Comparison of ENCODE assay signal across 10 cellular contexts in genomic region chr13:41648314-41648935, GRCh38.
DNase-seq lines count a peak whose midpoint lies in the region; ATAC-seq and TF ChIP-seq lines count a peak whose summit lies in the region.
"Had no signal": no experiment of that assay in that cellular context is flagged by ENCODE, and none has a peak within 500 bp of the region (broad histone marks: within the 10 kb centered on the region; RNA-seq: fewer than 3 reads in every experiment).

No MANE protein-coding gene starts in this region.

- H3K27ac Mint-ChIP-seq in progenitor cell of endocrine pancreas (peak overlapping the region; percentile 94), WTC11 (no peak overlapping the region)
- H3K27ac Mint-ChIP-seq in activated naive CD4-positive, alpha-beta T cell treated with anti-CD3 and anti-CD28 coated beads, Interleukin-2, amount 50 U/mL, for 72 hours: no peak overlapping the region
- H3K27ac Mint-ChIP-seq: stimulated activated effector memory CD8-positive, alpha-beta T cell treated with anti-CD3 and anti-CD28 coated beads, Interleukin-12 subunit alpha, Interleukin-12 subunit beta, amount 100 ng/mL, for 72 hours had no signal

- POLR2A ChIA-PET in PC-3 (lab: Charles Lee; ENCODE audit: unreplicated experiment) (interaction anchor here (0.6 to 0.7 kb wide), 3 partner anchors 84 to 1892 kb away, joined by 3 to 4 read pairs (median 4); no protein-coding TSS in a partner anchor), WTC11 (lab: Charles Lee) (no interaction called here)

- TF ChIP-seq CTCF in PC-3 (conservative IDR thresholded peaks at IDR 0.05; ENCODE audit: low read depth, low read length): no peak
- no peak for TF ChIP-seq CTCF in progenitor cell of endocrine pancreas (IDR thresholded peaks at IDR 0.05; ENCODE audit: unreplicated experiment)
- TF ChIP-seq CTCF in WTC11 (IDR thresholded peaks at IDR 0.05): no peak

- H3K79me2 ChIP-seq in PC-3 (ENCODE audit: low read length): no peaks in the 10 kb centered on the region

- H3K36me3 ChIP-seq in PC-3 (ENCODE audit: low read depth, low read length): no peaks in the 10 kb centered on the region

- H3K4me1 Mint-ChIP-seq in progenitor cell of endocrine pancreas (ENCODE audit: low read depth) (peaks cover 34% of the 10 kb centered on the region), WTC11 (peaks cover 14% of the 10 kb centered on the region)
- H3K4me1 Mint-ChIP-seq: stimulated activated effector memory CD8-positive, alpha-beta T cell treated with anti-CD3 and anti-CD28 coated beads, Interleukin-12 subunit alpha, Interleukin-12 subunit beta, amount 100 ng/mL, for 72 hours had no signal

- peak overlapping the region; percentile 65 for H3K4me2 ChIP-seq in PC-3 (ENCODE audit: low read length)

- 0 out of 2 replicates have a peak overlapping the region, but pooled peaks have one; percentile 11 for H3K4me3 ChIP-seq in PC-3 (ENCODE audit: low read length)

- in situ Hi-C loops in KBM-7 (cut with MboI; ENCODE audit: low pct_unique_long_range_greater_than_20kb, low sequenced_read_pairs): no loop called here

- no peaks in the 10 kb centered on the region for H3K9me3 Mint-ChIP-seq in progenitor cell of endocrine pancreas (ENCODE audit: low read depth)
- no peaks in the 10 kb centered on the region for H3K9me3 Mint-ChIP-seq in activated naive CD4-positive, alpha-beta T cell treated with anti-CD3 and anti-CD28 coated beads, Interleukin-2, amount 50 U/mL, for 72 hours
- H3K9me3 Mint-ChIP-seq in WTC11: no peaks in the 10 kb centered on the region
- H3K9me3 Mint-ChIP-seq: stimulated activated effector memory CD8-positive, alpha-beta T cell treated with anti-CD3 and anti-CD28 coated beads, Interleukin-12 subunit alpha, Interleukin-12 subunit beta, amount 100 ng/mL, for 72 hours had no signal

- H3K27ac ChIP-seq in PC-3 (ENCODE audit: low read length) (peak overlapping the region; percentile 68), epithelial cell of prostate (peak overlapping the region; percentile 66)

- CTCF ChIA-PET in PC-3 (lab: Charles Lee): interaction anchor here (0.5 to 2.7 kb wide), 4 partner anchors 60 to 269 kb away, joined by 3 to 8 read pairs (median 5); no protein-coding TSS in a partner anchor
- CTCF ChIA-PET in WTC11 (lab: Charles Lee): interaction anchor here (1.8 kb wide), 1 partner anchor 190 kb away, joined by 4 read pairs; no protein-coding TSS in a partner anchor

- H3K27me3 ChIP-seq in PC-3 (ENCODE audit: low read length): no peaks in the 10 kb centered on the region

- intact Hi-C loops in PC-3 (cut with micrococcal nuclease): loop anchor here (1.0 to 5.0 kb wide), 3 partner anchors 36 to 237 kb away; no protein-coding TSS in a partner anchor

- BruUV-seq in PC-3 (replicated peaks; lab: Mats Ljungman, UMichigan): TSS peak; percentile 61

- no peaks in the 10 kb centered on the region for H3K9me2 ChIP-seq in PC-3 (replicated peaks; ENCODE audit: low read length)

- H3K9ac ChIP-seq in PC-3 (ENCODE audit: low read length): no peak overlapping the region

- H3F3A ChIP-seq in PC-3 (ENCODE audit: low read length, unreplicated experiment): no peaks in the 10 kb centered on the region

- H3K4me1 ChIP-seq in PC-3 (ENCODE audit: insufficient read depth, low read length): peaks cover 44% of the 10 kb centered on the region

- DNase-seq in DMS53 treated with DMSO at 0.1 percent for 48 hours (lab: John Stamatoyannopoulos, UW; ENCODE audit: unreplicated experiment) (peak; percentile 6), PC-3 (peak; percentile 85), epithelial cell of prostate (ENCODE audit: low read depth, low spot score) (peak; percentile 58), progenitor cell of endocrine pancreas (ENCODE audit: low spot score, unreplicated experiment) (no peak), KBM-7 (no peak), WTC11 (ENCODE audit: low spot score) (no peak)
- no peak for DNase-seq in activated naive CD4-positive, alpha-beta T cell treated with anti-CD3 and anti-CD28 coated beads, Interleukin-2, amount 50 U/mL, for 72 hours (ENCODE audit: low spot score in 2 of 2)
- DNase-seq: hypothalamus had no signal

- H3K36me3 Mint-ChIP-seq in progenitor cell of endocrine pancreas (ENCODE audit: insufficient read depth) (no peaks in the 10 kb centered on the region), WTC11 (no peaks in the 10 kb centered on the region)
- no peaks in the 10 kb centered on the region for H3K36me3 Mint-ChIP-seq in activated naive CD4-positive, alpha-beta T cell treated with anti-CD3 and anti-CD28 coated beads, Interleukin-2, amount 50 U/mL, for 72 hours
- H3K36me3 Mint-ChIP-seq: stimulated activated effector memory CD8-positive, alpha-beta T cell treated with anti-CD3 and anti-CD28 coated beads, Interleukin-12 subunit alpha, Interleukin-12 subunit beta, amount 100 ng/mL, for 72 hours had no signal

- no peaks in the 10 kb centered on the region for H4K20me1 ChIP-seq in PC-3 (ENCODE audit: low read length)

- ATAC-seq in PC-3 (peak; percentile 94), GM21526 (IDR thresholded peaks at IDR 0.05; ENCODE audit: low FRiP score, unreplicated experiment) (no peak), WTC11 (no peak)
- ATAC-seq in activated naive CD4-positive, alpha-beta T cell treated with anti-CD3 and anti-CD28 coated beads, Interleukin-2, amount 50 U/mL, for 72 hours: no peak
- ATAC-seq: stimulated activated effector memory CD8-positive, alpha-beta T cell treated with anti-CD3 and anti-CD28 coated beads, Interleukin-12 subunit alpha, Interleukin-12 subunit beta, amount 100 ng/mL, for 72 hours had no signal

- no peaks in the 10 kb centered on the region for H3K9me3 ChIP-seq in PC-3 (ENCODE audit: low read length)

- H3K27me3 Mint-ChIP-seq in progenitor cell of endocrine pancreas (no peaks in the 10 kb centered on the region), WTC11 (ENCODE audit: low read depth) (no peaks in the 10 kb centered on the region)

- no peak overlapping the region for H2AFZ ChIP-seq in PC-3 (ENCODE audit: low read length)

- H3K4me3 Mint-ChIP-seq in progenitor cell of endocrine pancreas (ENCODE audit: low read depth) (no peak overlapping the region), WTC11 (no peak overlapping the region)
- H3K4me3 Mint-ChIP-seq: stimulated activated effector memory CD8-positive, alpha-beta T cell treated with anti-CD3 and anti-CD28 coated beads, Interleukin-12 subunit alpha, Interleukin-12 subunit beta, amount 100 ng/mL, for 72 hours had no signal

TF ChIP-seq in WTC11, 78 proteins besides CTCF, POLR2A, EP300 and RAD21:
- no peak for TF ChIP-seq USF2 (CRISPR knock-in tag; IDR thresholded peaks at IDR 0.05)
- TF ChIP-seq ZNF532 (CRISPR knock-in tag; IDR thresholded peaks at IDR 0.05; ENCODE audit: borderline replicate concordance): no peak

Comparison
In these comparisons a context has a peak if more than half of its experiments do, and no peak if none do; other contexts are left out.
1. DNase-seq: peak in DMS53 treated with DMSO at 0.1 percent for 48 hours (single experiment), PC-3 (single experiment) and epithelial cell of prostate (single experiment); none in progenitor cell of endocrine pancreas (single experiment), activated naive CD4-positive, alpha-beta T cell treated with anti-CD3 and anti-CD28 coated beads, Interleukin-2, amount 50 U/mL, for 72 hours (0 of 2), KBM-7 (single experiment) and WTC11 (single experiment).